ENCODE assay signal across 13 cellular contexts in the genomic region with DNA sequence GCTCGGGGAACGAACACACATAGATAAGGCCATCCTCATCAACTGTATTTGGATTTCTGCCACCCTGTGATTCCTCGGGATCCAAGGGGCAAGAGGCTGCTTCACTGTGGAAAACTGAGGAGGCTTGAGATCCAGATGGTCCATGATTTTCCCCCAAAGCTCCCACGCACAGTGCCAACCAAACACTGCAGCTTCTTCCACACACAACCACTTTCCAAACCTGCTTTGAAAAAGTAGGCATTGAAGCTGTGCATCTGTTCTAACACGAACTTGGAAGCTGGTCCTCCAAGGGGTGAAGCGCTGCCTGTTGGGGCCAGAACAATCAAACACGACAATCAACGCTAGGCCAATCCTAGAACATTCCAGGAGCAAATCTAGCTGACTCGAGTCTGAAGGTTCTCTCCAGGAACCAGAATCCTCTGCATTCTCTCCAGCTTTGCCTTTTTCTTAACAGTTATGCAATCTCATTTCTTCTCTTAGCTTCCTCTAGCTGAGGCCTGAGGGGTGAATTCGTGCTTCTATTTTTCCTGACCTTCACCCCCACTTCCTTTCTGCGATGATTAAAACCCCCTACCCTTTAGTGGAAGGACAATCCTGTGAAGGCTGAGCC.
DNase-seq lines count a peak whose midpoint lies in the region; ATAC-seq and TF ChIP-seq lines count a peak whose summit lies in the region.
"Had no signal": no experiment of that assay in that cellular context is flagged by ENCODE, and none has a peak within 500 bp of the region (broad histone marks: within the 10 kb centered on the region; RNA-seq: fewer than 3 reads in every experiment).

No MANE protein-coding gene starts in this region.

- no peaks in the 10 kb centered on the region for H3K79me2 ChIP-seq in KMS-11 (ENCODE audit: insufficient read depth, low read depth)
- no peaks in the 10 kb centered on the region for H3K79me2 ChIP-seq in smooth muscle cell (ENCODE audit: low read depth)

- H3K9ac ChIP-seq in KMS-11, result no peak overlapping the region
- no peak overlapping the region for H3K9ac ChIP-seq in smooth muscle cell (ENCODE audit: low read depth)

- DNase-seq in breast epithelium (ENCODE audit: low spot score in 2 of 2) (no peak), islet precursor cell (peak; percentile 38), smooth muscle cell (lab: John Stamatoyannopoulos, UW; ENCODE audit: unreplicated experiment) (no peak), NCI-H82 treated with DMSO at 0.1 percent for 48 hours (lab: John Stamatoyannopoulos, UW; ENCODE audit: unreplicated experiment) (no peak)
- no peak for DNase-seq in T-helper 2 cell treated with Interferon-gamma antibody and Interleukin-4, amounts not matched to agents 5 μg/mL and 100 μg/mL, for 36 hours (ENCODE audit: low spot score)
- DNase-seq: CD8-positive, alpha-beta memory T cell; naive B cell; NCI-H2171; PC-9 had no signal

- H3K27me3 ChIP-seq in KMS-11 (ENCODE audit: insufficient read depth, low read depth) (no peaks in the 10 kb centered on the region), breast epithelium (no peaks in the 10 kb centered on the region), smooth muscle cell (ENCODE audit: low read depth) (no peaks in the 10 kb centered on the region)
- H3K27me3 ChIP-seq: ascending aorta had no signal

- H3K27me3 Mint-ChIP-seq in T-helper 2 cell treated with Interferon-gamma antibody and Interleukin-4, amounts not matched to agents 5 μg/mL and 100 μg/mL, for 36 hours (ENCODE audit: low read depth), result no peaks in the 10 kb centered on the region
- H3K27me3 Mint-ChIP-seq: naive B cell had no signal

- no peak for TF ChIP-seq POLR2A in breast epithelium (IDR thresholded peaks at IDR 0.05)

- H3K36me3 ChIP-seq in KMS-11 (ENCODE audit: insufficient read depth), result no peaks in the 10 kb centered on the region
- no peaks in the 10 kb centered on the region for H3K36me3 ChIP-seq in breast epithelium
- no peaks in the 10 kb centered on the region for H3K36me3 ChIP-seq in smooth muscle cell (ENCODE audit: low read depth)

- no peak overlapping the region for H3K4me3 ChIP-seq in KMS-11 (IDR thresholded peaks at IDR 0.05; ENCODE audit: insufficient read depth, low read depth, low read length)
- H3K4me3 ChIP-seq in breast epithelium, result no peak overlapping the region
- no peak overlapping the region for H3K4me3 ChIP-seq in smooth muscle cell
- H3K4me3 ChIP-seq: ascending aorta, PC-9 had no signal

- no peaks in the 10 kb centered on the region for H3K9me3 ChIP-seq in breast epithelium
- no peaks in the 10 kb centered on the region for H3K9me3 ChIP-seq in smooth muscle cell (replicated peaks; ENCODE audit: low read depth)
- H3K9me3 ChIP-seq: ascending aorta had no signal

- no peak overlapping the region for H3K27ac Mint-ChIP-seq in T-helper 2 cell treated with Interferon-gamma antibody and Interleukin-4, amounts not matched to agents 5 μg/mL and 100 μg/mL, for 36 hours
- H3K27ac Mint-ChIP-seq: CD8-positive, alpha-beta memory T cell had no signal

- H2AFZ ChIP-seq in KMS-11 (ENCODE audit: low read depth) (peak overlapping the region; percentile 42; the same call in 1 of the 2 replicates), smooth muscle cell (ENCODE audit: low read depth) (peak overlapping the region; percentile 31)
- H2AFZ ChIP-seq: PC-9 had no signal

- no peak overlapping the region for H3K4me3 Mint-ChIP-seq in T-helper 2 cell treated with Interferon-gamma antibody and Interleukin-4, amounts not matched to agents 5 μg/mL and 100 μg/mL, for 36 hours
- H3K4me3 Mint-ChIP-seq: CD8-positive, alpha-beta memory T cell; naive B cell had no signal

- H3K4me2 ChIP-seq in KMS-11, result peak overlapping the region; percentile 70; the same call in 1 of the 2 replicates
- no peak overlapping the region for H3K4me2 ChIP-seq in smooth muscle cell
- H3K4me2 ChIP-seq: PC-9 had no signal

- no peak for ATAC-seq in GM21390 (IDR thresholded peaks at IDR 0.05; ENCODE audit: unreplicated experiment)
- ATAC-seq in HG03432 (IDR thresholded peaks at IDR 0.05; ENCODE audit: unreplicated experiment), result no peak

- 68% methylated on average over 11 of the region's 11 CpGs for WGBS in smooth muscle cell (ENCODE audit: low lambda C conversion rate)

- peak overlapping the region; percentile 55 for H3K27ac ChIP-seq in KMS-11
- peak overlapping the region; percentile 61 to 94 for H3K27ac ChIP-seq in breast epithelium
- H3K27ac ChIP-seq in smooth muscle cell (ENCODE audit: low read depth), result peak overlapping the region; percentile 40
- H3K27ac ChIP-seq: PC-9 had no signal

- no peak for TF ChIP-seq CTCF in KMS-11 (conservative IDR thresholded peaks at IDR 0.05; ENCODE audit: low read depth, low read length)
- TF ChIP-seq CTCF in breast epithelium (IDR thresholded peaks at IDR 0.05), result no peak
- TF ChIP-seq CTCF in smooth muscle cell (IDR thresholded peaks at IDR 0.05; ENCODE audit: borderline replicate concordance, insufficient read depth, poor library complexity, severe bottlenecking), result no peak

- H3K4me1 ChIP-seq in KMS-11 (ENCODE audit: low read depth, poor library complexity, severe bottlenecking) (peaks cover 24% of the 10 kb centered on the region), breast epithelium (no peaks in the 10 kb centered on the region), smooth muscle cell (ENCODE audit: low read depth) (peaks cover 7% of the 10 kb centered on the region)
- H3K4me1 ChIP-seq: ascending aorta had no signal

- H3K36me3 Mint-ChIP-seq in T-helper 2 cell treated with Interferon-gamma antibody and Interleukin-4, amounts not matched to agents 5 μg/mL and 100 μg/mL, for 36 hours (ENCODE audit: low read depth), result no peaks in the 10 kb centered on the region
- H3K36me3 Mint-ChIP-seq: CD8-positive, alpha-beta memory T cell had no signal

- H3K4me1 Mint-ChIP-seq in T-helper 2 cell treated with Interferon-gamma antibody and Interleukin-4, amounts not matched to agents 5 μg/mL and 100 μg/mL, for 36 hours (ENCODE audit: low read depth), result no peaks in the 10 kb centered on the region
- H3K4me1 Mint-ChIP-seq: CD8-positive, alpha-beta memory T cell; naive B cell had no signal

- no peaks in the 10 kb centered on the region for H4K20me1 ChIP-seq in KMS-11 (ENCODE audit: insufficient read depth)
- no peaks in the 10 kb centered on the region for H4K20me1 ChIP-seq in smooth muscle cell (ENCODE audit: low read depth)

- no peaks in the 10 kb centered on the region for H3K9me3 Mint-ChIP-seq in T-helper 2 cell treated with Interferon-gamma antibody and Interleukin-4, amounts not matched to agents 5 μg/mL and 100 μg/mL, for 36 hours
- H3K9me3 Mint-ChIP-seq: CD8-positive, alpha-beta memory T cell; naive B cell had no signal

- intact Hi-C loops in breast epithelium (cut with DNase I; ENCODE audit: low total_unique reads), result no loop called here

- H3F3A ChIP-seq in smooth muscle cell (ENCODE audit: low read depth), result peaks cover 3% of the 10 kb centered on the region
